8 cellular contexts compared by ENCODE assay signal in the genomic region with DNA sequence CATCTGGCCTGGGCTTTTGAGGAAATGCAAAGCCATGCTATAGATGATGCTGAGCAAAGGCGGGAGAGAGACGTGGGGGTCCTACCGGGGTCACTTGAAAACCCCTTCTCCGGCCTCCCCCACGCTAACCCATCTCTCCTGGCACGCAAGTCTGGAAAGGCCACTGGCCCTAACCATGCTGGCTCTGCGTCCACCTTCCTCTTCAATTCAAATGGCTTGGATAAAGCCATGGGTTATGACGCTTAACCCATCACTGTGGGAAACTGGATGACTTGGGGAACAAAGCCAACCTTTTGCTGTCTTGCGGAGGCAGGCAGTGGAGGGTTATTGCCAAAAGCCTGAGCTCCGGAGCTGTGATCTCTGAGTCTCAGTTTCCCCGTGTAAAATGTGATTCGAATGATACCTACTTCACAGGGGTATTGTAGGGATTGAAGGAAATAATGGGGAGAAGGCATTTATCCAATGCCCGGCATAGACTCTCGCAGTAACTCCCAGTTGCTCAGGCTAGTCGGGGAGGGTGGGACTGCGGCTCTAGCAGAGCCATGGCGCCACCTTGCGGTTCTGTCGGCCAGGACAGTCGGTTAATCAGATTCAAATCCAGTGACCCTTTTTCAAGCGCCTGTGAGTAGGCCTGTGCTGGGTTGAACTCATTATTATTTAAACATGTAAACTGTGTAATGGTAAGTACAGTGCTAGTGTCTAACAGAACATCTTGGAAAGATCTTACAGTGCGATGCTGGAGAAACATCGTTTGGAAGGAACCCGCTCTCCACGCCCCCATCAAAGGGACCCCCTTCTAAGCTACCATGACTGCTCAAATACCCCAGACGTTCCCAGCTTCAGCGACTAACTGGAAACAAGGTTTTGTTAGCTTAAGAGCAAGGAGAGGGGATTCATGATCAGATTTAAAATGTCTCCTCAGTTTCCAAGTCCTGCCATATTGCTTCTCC. TPM values are rescaled to one million over a fixed set of nuclear protein-coding genes. Genes with fewer than 3 reads are reported as not detected.
A peak's percentile ranks its signal among the peaks of the same experiment; 100 is the strongest.
DNase-seq lines count a peak whose midpoint lies in the region; ATAC-seq, FAIRE-seq and TF ChIP-seq lines count a peak whose summit lies in the region.

No MANE protein-coding gene starts in this region.

- POLR2A ChIA-PET in AG04449 (lab: Yijun Ruan, JAX), result no interaction called here

- DNase-seq in AG04449 (ENCODE audit: low read depth, low spot score) (no peak), NCI-H226 (peak; percentile 40), bronchial epithelial cell (ENCODE audit: low read depth) (peak; percentile 71), kidney epithelial cell (ENCODE audit: low read depth) (no peak)
- DNase-seq in activated CD4-positive, CD25-positive, alpha-beta regulatory T cell (lab: John Stamatoyannopoulos, UW), result peak; percentile 56 to 73 (median 64)
- DNase-seq in stimulated activated CD4-positive, alpha-beta T cell treated with anti-CD3 and anti-CD28 coated beads, Interleukin-2, amount 100 ng/mL, for 24 hours, result peak; percentile 88 to 90

- H3K36me3 ChIP-seq in bronchial epithelial cell (ENCODE audit: control insufficient read depth, insufficient read depth, low read length) (no peaks in the 10 kb centered on the region), kidney epithelial cell (ENCODE audit: control insufficient read depth, insufficient read depth, low read length) (no peaks in the 10 kb centered on the region)

- TF ChIP-seq CTCF in AG04449 (IDR thresholded peaks at IDR 0.05; ENCODE audit: insufficient read depth, low read length, missing control alignments), result peak; percentile 90
- peak; percentile 96 for TF ChIP-seq CTCF in bronchial epithelial cell (IDR thresholded peaks at IDR 0.05; ENCODE audit: insufficient read depth, low read length, severe bottlenecking)
- TF ChIP-seq CTCF in kidney epithelial cell (IDR thresholded peaks at IDR 0.05; ENCODE audit: insufficient read depth, low read length, poor library complexity, severe bottlenecking), result peak; percentile 93

- ATAC-seq in GM18867 (IDR thresholded peaks at IDR 0.05; ENCODE audit: unreplicated experiment) (peak; percentile 86), HG03159 (IDR thresholded peaks at IDR 0.05; ENCODE audit: unreplicated experiment) (peak; percentile 86)

- FAIRE-seq in bronchial epithelial cell (lab: Jason Lieb, UNC), result peak; percentile 77

- H3K4me3 ChIP-seq in AG04449 (ENCODE audit: low read depth, low read length) (no peak overlapping the region), bronchial epithelial cell (ENCODE audit: low read depth, low read length) (no peak overlapping the region), kidney epithelial cell (ENCODE audit: low read depth, low read length) (no peak overlapping the region)

- CTCF ChIA-PET in AG04449 (lab: Yijun Ruan, JAX), result interaction anchor here (0.6 to 14.4 kb wide), 41 partner anchors 8 to 357 kb away, joined by 3 to 344 read pairs (median 4); partner anchors contain the start of gene SLC30A1

- H3K27me3 ChIP-seq in bronchial epithelial cell (ENCODE audit: control insufficient read depth, insufficient read depth, low read length), result no peaks in the 10 kb centered on the region
- H3K27me3 ChIP-seq in kidney epithelial cell (ENCODE audit: control insufficient read depth, insufficient read depth, low read length), result no peaks in the 10 kb centered on the region

RNA-seq across cellular contexts. Expression of gene NEK2, which starts 20.3 kb away (rescaled TPM):
- total RNA-seq in bronchial epithelial cell (0.26 TPM in 2 replicates), kidney epithelial cell (4.3 and 4.4 TPM in 2 replicates)

Comparison
In these comparisons a context has a peak if more than half of its experiments do, and no peak if none do; other contexts are left out.
1. DNase-seq: peak in NCI-H226 (single experiment), activated CD4-positive, CD25-positive, alpha-beta regulatory T cell (4 of 4), bronchial epithelial cell (single experiment) and stimulated activated CD4-positive, alpha-beta T cell treated with anti-CD3 and anti-CD28 coated beads, Interleukin-2, amount 100 ng/mL, for 24 hours (2 of 2); none in AG04449 (single experiment) and kidney epithelial cell (single experiment).
2. Peak in every context shown above with its lines, with median percentiles within 50 percentile points of each other: CTCF ChIP-seq.